23 cellular contexts compared by ENCODE assay signal in the genomic region with DNA sequence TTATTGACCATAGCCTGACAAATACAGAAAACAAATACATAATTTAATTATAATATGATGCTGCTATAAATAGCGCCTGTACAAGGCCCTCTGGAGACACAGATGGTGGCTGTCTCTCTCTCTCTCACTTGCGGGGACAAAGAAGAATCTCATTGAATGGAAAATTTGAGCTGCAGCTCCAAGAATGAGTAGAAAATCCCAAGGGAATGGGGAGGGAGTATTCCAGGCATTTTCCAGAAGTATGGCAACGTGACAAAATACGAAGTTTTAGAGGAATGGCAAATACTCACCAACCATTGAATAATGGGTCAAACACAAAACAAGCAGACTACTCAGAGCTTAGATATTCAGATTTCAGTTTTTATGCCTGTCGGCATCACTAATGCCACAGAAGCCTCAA.
DNase-seq lines count a peak whose midpoint lies in the region; ATAC-seq and TF ChIP-seq lines count a peak whose summit lies in the region.
"Had no signal": no experiment of that assay in that cellular context is flagged by ENCODE, and none has a peak within 500 bp of the region (broad histone marks: within the 10 kb centered on the region; RNA-seq: fewer than 3 reads in every experiment).

No MANE protein-coding gene starts in this region.

- H3K4me1 ChIP-seq in left ventricle myocardium inferior: peaks cover 38% of the 10 kb centered on the region
- H3K4me1 ChIP-seq: psoas muscle, transverse colon had no signal

- DNase-seq in AG10803 (ENCODE audit: low read depth): peak; percentile 94
- peak; percentile 76 for DNase-seq in GM04503 (ENCODE audit: low read depth)
- DNase-seq in activated B cell treated with CpG ODN at 0.5 μM for 24 hours: no peak
- no peak for DNase-seq in left ventricle myocardium inferior
- DNase-seq in GM13976 (ENCODE audit: low spot score): no peak
- DNase-seq in HuH-7.5 (ENCODE audit: low spot score): no peak
- no peak for DNase-seq in GM13977 (ENCODE audit: low spot score)
- DNase-seq: activated naive CD4-positive, alpha-beta T cell treated with anti-CD3 and anti-CD28 coated beads, Interleukin-2, amount 50 U/mL, for 16 hours; activated T-cell treated with anti-CD3 and anti-CD28 coated beads, Interleukin-2, amount 50 U/mL, for 24 hours; Caco-2; cerebellar nuclear complex; head of caudate nucleus; immature natural killer cell; NCI-H1436 treated with DMSO at 0.1 percent for 48 hours; NCI-H748 treated with DMSO at 0.1 percent for 48 hours; PC-9; psoas muscle; small intestine; transverse colon had no signal

- CTCF ChIA-PET in activated B cell treated with CpG ODN at 0.5 μM for 24 hours (lab: Charles Lee): interaction anchor here (1.5 to 3.9 kb wide), 2 partner anchors 133 to 146 kb away, joined by 3 to 34 read pairs; no protein-coding TSS in a partner anchor

- no peaks in the 10 kb centered on the region for H3K36me3 Mint-ChIP-seq in activated B cell treated with CpG ODN at 0.5 μM for 24 hours (ENCODE audit: low read depth)
- H3K36me3 Mint-ChIP-seq: immature natural killer cell had no signal

- H3K36me3 ChIP-seq in left ventricle myocardium inferior: no peaks in the 10 kb centered on the region
- H3K36me3 ChIP-seq: ascending aorta, transverse colon had no signal

- no peaks in the 10 kb centered on the region for H3K9me3 ChIP-seq in left ventricle myocardium inferior (replicated peaks)
- H3K9me3 ChIP-seq: ascending aorta, Caco-2, psoas muscle, transverse colon had no signal

- peaks cover 2% of the 10 kb centered on the region for H3K27me3 Mint-ChIP-seq in activated B cell treated with CpG ODN at 0.5 μM for 24 hours

- H3K4me3 ChIP-seq in AG10803 (ENCODE audit: low read length) (no peak overlapping the region), left ventricle myocardium inferior (no peak overlapping the region)
- H3K4me3 ChIP-seq: ascending aorta, PC-9, psoas muscle, transverse colon had no signal

- H3K27ac ChIP-seq in left ventricle myocardium inferior (replicated peaks): peak overlapping the region; percentile 76
- H3K27ac ChIP-seq: PC-9, psoas muscle, transverse colon had no signal

- H3K9me3 Mint-ChIP-seq in activated B cell treated with CpG ODN at 0.5 μM for 24 hours: no peaks in the 10 kb centered on the region
- H3K9me3 Mint-ChIP-seq: activated T-cell treated with anti-CD3 and anti-CD28 coated beads, Interleukin-2, amount 50 U/mL, for 24 hours; immature natural killer cell; stimulated activated naive CD8-positive, alpha-beta T cell treated with anti-CD3 and anti-CD28 coated beads, Interleukin-15, Interleukin-2, amounts not matched to agents 100 ng/mL and 50 ng/mL, for 24 hours; T-helper 2 cell treated with Interferon-gamma antibody and Interleukin-4, amounts not matched to agents 5 μg/mL and 100 μg/mL, for 36 hours had no signal

- H3K27me3 ChIP-seq in left ventricle myocardium inferior (ENCODE audit: low read depth): no peaks in the 10 kb centered on the region
- H3K27me3 ChIP-seq: ascending aorta, transverse colon had no signal

- in situ Hi-C loops in GM13976 (cut with MboI; ENCODE audit: low sequenced_read_pairs, unreplicated experiment) (no loop called here), GM13977 (cut with MboI; ENCODE audit: low pct_unique_long_range_greater_than_20kb, low sequenced_read_pairs, unreplicated experiment) (loop anchor here (25.0 kb wide), 1 partner anchor 367 kb away; no protein-coding TSS in a partner anchor)

- H3K4me1 Mint-ChIP-seq in activated B cell treated with CpG ODN at 0.5 μM for 24 hours: peaks cover 52% of the 10 kb centered on the region

- H3K4me3 Mint-ChIP-seq in activated B cell treated with CpG ODN at 0.5 μM for 24 hours: no peak overlapping the region
- H3K4me3 Mint-ChIP-seq: activated T-cell treated with anti-CD3 and anti-CD28 coated beads, Interleukin-2, amount 50 U/mL, for 24 hours; stimulated activated naive CD8-positive, alpha-beta T cell treated with anti-CD3 and anti-CD28 coated beads, Interleukin-15, Interleukin-2, amounts not matched to agents 100 ng/mL and 50 ng/mL, for 24 hours had no signal

- H3K27ac Mint-ChIP-seq in activated B cell treated with CpG ODN at 0.5 μM for 24 hours: peak overlapping the region; percentile 38

- TF ChIP-seq CTCF in AG10803 (conservative IDR thresholded peaks at IDR 0.05; ENCODE audit: low read length) (no peak), activated B cell treated with CpG ODN at 0.5 μM for 24 hours (IDR thresholded peaks at IDR 0.05) (no peak), left ventricle myocardium inferior (IDR thresholded peaks at IDR 0.05; ENCODE audit: borderline replicate concordance) (no peak), GM13976 (IDR thresholded peaks at IDR 0.05; ENCODE audit: borderline replicate concordance, control extremely low read depth, extremely low read depth, insufficient read depth, missing control alignments) (no peak), GM13977 (IDR thresholded peaks at IDR 0.05; ENCODE audit: extremely low read depth, insufficient read depth, missing control alignments) (no peak)

- intact Hi-C loops in activated B cell treated with CpG ODN at 0.5 μM for 24 hours (cut with micrococcal nuclease) (loop anchor here (5.0 kb wide), 3 partner anchors 37 to 502 kb away; partner anchors contain the start of gene ITGB1), left ventricle myocardium inferior (cut with micrococcal nuclease) (no loop called here)

- POLR2A ChIA-PET in activated B cell treated with CpG ODN at 0.5 μM for 24 hours (lab: Charles Lee): interaction anchor here (1.3 to 1.4 kb wide), 2 partner anchors 21 to 146 kb away, joined by 3 read pairs; no protein-coding TSS in a partner anchor

- no peak for ATAC-seq in activated B cell treated with CpG ODN at 0.5 μM for 24 hours (ENCODE audit: low read depth)
- no peak for ATAC-seq in HG03045 (IDR thresholded peaks at IDR 0.05; ENCODE audit: unreplicated experiment)
- ATAC-seq: psoas muscle had no signal

Comparison
In these comparisons a context has a peak if more than half of its experiments do, and no peak if none do; other contexts are left out.
1. DNase-seq: peak in AG10803 (single experiment) and GM04503 (single experiment); none in activated B cell treated with CpG ODN at 0.5 μM for 24 hours (single experiment), left ventricle myocardium inferior (single experiment), GM13976 (single experiment), HuH-7.5 (single experiment) and GM13977 (single experiment).